Comparison of ENCODE assay signal across 9 cellular contexts in the genomic region with DNA sequence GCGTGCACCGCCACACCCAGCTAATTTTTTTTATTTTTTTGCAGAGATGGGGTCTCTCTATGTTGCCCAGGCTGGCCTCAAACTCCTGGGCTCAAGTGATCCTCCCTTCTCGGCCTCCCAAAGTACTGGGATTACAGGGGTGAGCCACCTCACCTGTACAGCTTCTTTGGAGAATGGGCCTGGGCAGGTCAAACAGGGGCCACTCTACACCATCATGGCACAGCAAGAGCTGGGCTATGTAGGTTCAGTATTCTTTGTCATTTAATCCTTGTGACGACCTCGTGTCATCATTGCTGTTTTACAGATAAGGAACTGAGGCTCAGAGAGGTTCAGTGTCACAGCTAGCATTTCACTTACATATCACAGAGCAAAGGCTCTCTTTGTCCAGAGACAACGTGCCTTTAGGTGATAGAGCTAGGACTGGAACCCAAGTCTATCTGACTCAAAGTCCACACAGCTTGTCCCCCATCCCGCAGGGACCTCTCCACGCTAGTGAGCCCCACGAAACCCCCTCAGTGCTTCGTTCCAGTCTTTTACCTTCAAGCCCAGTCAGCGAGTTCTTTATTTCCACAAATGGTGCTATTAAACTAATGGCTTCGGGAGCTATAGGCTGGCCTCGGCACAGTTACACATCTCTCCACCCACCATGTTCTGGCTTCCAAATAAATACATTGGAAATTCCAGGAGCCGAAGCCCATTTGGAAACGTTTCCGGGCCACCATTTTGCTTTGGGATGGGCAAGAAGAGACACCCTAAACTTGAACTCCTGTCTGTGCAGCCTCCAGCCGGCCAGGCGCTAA. TPM values are rescaled to one million over a fixed set of nuclear protein-coding genes. Genes with fewer than 3 reads are reported as not detected.
DNase-seq lines count a peak whose midpoint lies in the region; ATAC-seq and TF ChIP-seq lines count a peak whose summit lies in the region.
"Had no signal": no experiment of that assay in that cellular context is flagged by ENCODE, and none has a peak within 500 bp of the region (broad histone marks: within the 10 kb centered on the region; RNA-seq: fewer than 3 reads in every experiment).

No MANE protein-coding gene starts in this region.

- H4K20me1 ChIP-seq in DND-41 (ENCODE audit: insufficient read depth, low read length) (no peaks in the 10 kb centered on the region), OCI-LY3 (ENCODE audit: insufficient read depth, low read length) (no peaks in the 10 kb centered on the region), osteoblast (ENCODE audit: insufficient read depth, low read length) (no peaks in the 10 kb centered on the region)

- intact Hi-C loops in testis (cut with DNase I; ENCODE audit: low total_unique reads) (no loop called here), left colon (cut with DNase I, micrococcal nuclease) (no loop called here)

- no peaks in the 10 kb centered on the region for H3K27me3 Mint-ChIP-seq in central memory CD8-positive, alpha-beta T cell

- H3K4me1 ChIP-seq in DND-41 (ENCODE audit: insufficient read depth, low read length) (peaks cover 49% of the 10 kb centered on the region), OCI-LY3 (ENCODE audit: low read length) (peaks cover 38% of the 10 kb centered on the region), osteoblast (ENCODE audit: insufficient read depth, low read length) (peaks cover 18% of the 10 kb centered on the region), testis (peaks cover 11% of the 10 kb centered on the region)

- DNase-seq in DND-41 (peak; percentile 28), osteoblast (ENCODE audit: insufficient read length, low spot score, missing footprints) (no peak), left lobe of liver (ENCODE audit: low spot score) (no peak), middle frontal gyrus (ENCODE audit: extremely low spot score, low spot score) (no peak), testis (no peak), left colon (no peak)
- no peak for DNase-seq in central memory CD8-positive, alpha-beta T cell (ENCODE audit: low spot score in 2 of 2)
- DNase-seq: SW 1271 had no signal

- peaks cover 8% of the 10 kb centered on the region for H3K36me3 Mint-ChIP-seq in central memory CD8-positive, alpha-beta T cell (ENCODE audit: insufficient read depth)

- TF ChIP-seq POLR2A in testis (IDR thresholded peaks at IDR 0.05): no peak

- peak overlapping the region; percentile 95 for H3K27ac Mint-ChIP-seq in central memory CD8-positive, alpha-beta T cell (ENCODE audit: low read depth)

- H3K36me3 ChIP-seq in DND-41 (ENCODE audit: insufficient read depth, low read length) (no peaks in the 10 kb centered on the region), OCI-LY3 (replicated peaks; ENCODE audit: low read depth, low read length) (no peaks in the 10 kb centered on the region), osteoblast (ENCODE audit: insufficient read depth, low read length) (no peaks in the 10 kb centered on the region), testis (ENCODE audit: low read depth, missing control alignments) (no peaks in the 10 kb centered on the region)

- peaks cover 28% of the 10 kb centered on the region for H3K4me1 Mint-ChIP-seq in central memory CD8-positive, alpha-beta T cell

- 77 to 88% methylated on average over 18 of the region's 18 CpGs for WGBS in testis, 2 donors

- H3K4me2 ChIP-seq in DND-41 (ENCODE audit: insufficient read depth, low read length) (peak overlapping the region; percentile 66), OCI-LY3 (ENCODE audit: low read length) (peak overlapping the region; percentile 90), osteoblast (ENCODE audit: insufficient read depth, low read length) (no peak overlapping the region)

- no peak for TF ChIP-seq CTCF in DND-41 (IDR thresholded peaks at IDR 0.05; ENCODE audit: borderline replicate concordance, extremely low read depth, low read length, poor library complexity, severe bottlenecking)
- no peak for TF ChIP-seq CTCF in OCI-LY3 (IDR thresholded peaks at IDR 0.05; ENCODE audit: low read depth, low read length)
- no peak for TF ChIP-seq CTCF in osteoblast (IDR thresholded peaks at IDR 0.05; ENCODE audit: extremely low read depth, low read depth, low read length)
- TF ChIP-seq CTCF in testis (IDR thresholded peaks at IDR 0.05): no peak

- H3K9me3 ChIP-seq in DND-41 (ENCODE audit: insufficient read depth, low read length, severe bottlenecking) (peaks cover under 1% of the 10 kb centered on the region), OCI-LY3 (ENCODE audit: insufficient read depth, low read length) (no peaks in the 10 kb centered on the region), osteoblast (ENCODE audit: low read depth, low read length) (no peaks in the 10 kb centered on the region), testis (no peaks in the 10 kb centered on the region)

- no peak for ATAC-seq in DND-41 (ENCODE audit: insufficient read depth, low read depth)
- no peak for ATAC-seq in central memory CD8-positive, alpha-beta T cell (replicated peaks; ENCODE audit: extremely low read depth, poor library complexity, severe bottlenecking)
- no peak for ATAC-seq in left lobe of liver
- ATAC-seq in left colon: no peak

- H3K4me3 ChIP-seq in DND-41 (ENCODE audit: low read depth in 1 of 2, low read length in 2 of 2) (peak overlapping the region in 1 of 2 experiments; percentile 53; a peak in 2 of 4 replicates), OCI-LY3 (ENCODE audit: low read length) (peak overlapping the region; percentile 70), osteoblast (ENCODE audit: insufficient read depth, low read length) (no peak overlapping the region), testis (peak overlapping the region in 1 of 2 donors; percentile 26)

- peak overlapping the region; percentile 78 for H2AFZ ChIP-seq in DND-41 (ENCODE audit: low read depth, low read length)
- H2AFZ ChIP-seq in OCI-LY3 (ENCODE audit: low read depth, low read length): peak overlapping the region; percentile 62; the same call in 1 of the 2 replicates
- no peak overlapping the region for H2AFZ ChIP-seq in osteoblast (ENCODE audit: low read length)

- H3K9me3 Mint-ChIP-seq in central memory CD8-positive, alpha-beta T cell: peaks cover 5% of the 10 kb centered on the region

- peaks cover 6% of the 10 kb centered on the region; the same call in 1 of the 2 replicates for H3K79me2 ChIP-seq in DND-41 (ENCODE audit: insufficient read depth, low read length)
- H3K79me2 ChIP-seq in OCI-LY3 (ENCODE audit: low read length): no peaks in the 10 kb centered on the region
- no peaks in the 10 kb centered on the region for H3K79me2 ChIP-seq in osteoblast (ENCODE audit: insufficient read depth, low read length)

- H3K27me3 ChIP-seq in DND-41 (ENCODE audit: insufficient read depth, low read length, poor library complexity): no peaks in the 10 kb centered on the region
- peaks cover 19% of the 10 kb centered on the region for H3K27me3 ChIP-seq in OCI-LY3 (ENCODE audit: low read depth, low read length)
- no peaks in the 10 kb centered on the region for H3K27me3 ChIP-seq in osteoblast (ENCODE audit: insufficient read depth, low read length)
- H3K27me3 ChIP-seq in testis: no peaks in the 10 kb centered on the region

- H3K9ac ChIP-seq in DND-41 (ENCODE audit: low read depth, low read length): peak overlapping the region; percentile 70
- H3K9ac ChIP-seq in OCI-LY3 (ENCODE audit: low read length): peak overlapping the region; percentile 71

- peak overlapping the region; percentile 80 for H3K4me3 Mint-ChIP-seq in central memory CD8-positive, alpha-beta T cell

- H3K27ac ChIP-seq in DND-41 (ENCODE audit: low read length) (peak overlapping the region; percentile 99), OCI-LY3 (ENCODE audit: low read length) (peak overlapping the region; percentile 99), osteoblast (ENCODE audit: low read depth, low read length) (peak overlapping the region; percentile 69), testis (no peak overlapping the region)

RNA-seq across cellular contexts. Expression of a gene that starts 0.7 kb away (rescaled TPM):
- 0.29 and 1.1 TPM in 2 replicates for total RNA-seq in osteoblast
- not detected for total RNA-seq in left lobe of liver
- total RNA-seq in testis: 1 to 10 TPM; 1.0 to 1.5 TPM
- 2.1 TPM for polyA plus RNA-seq in testis (ENCODE audit: insufficient read depth, low read depth, low replicate concordance)
- total RNA-seq in left colon: 1 to 10 TPM; 1.9 to 2.6 TPM

Comparison
In these comparisons a context has a peak if more than half of its experiments do, and no peak if none do; other contexts are left out.
1. H3K27ac ChIP-seq: peak in DND-41 (single experiment), OCI-LY3 (single experiment) and osteoblast (single experiment); none in testis (0 of 2).